11 cellular contexts compared by ENCODE assay signal in the genomic region with DNA sequence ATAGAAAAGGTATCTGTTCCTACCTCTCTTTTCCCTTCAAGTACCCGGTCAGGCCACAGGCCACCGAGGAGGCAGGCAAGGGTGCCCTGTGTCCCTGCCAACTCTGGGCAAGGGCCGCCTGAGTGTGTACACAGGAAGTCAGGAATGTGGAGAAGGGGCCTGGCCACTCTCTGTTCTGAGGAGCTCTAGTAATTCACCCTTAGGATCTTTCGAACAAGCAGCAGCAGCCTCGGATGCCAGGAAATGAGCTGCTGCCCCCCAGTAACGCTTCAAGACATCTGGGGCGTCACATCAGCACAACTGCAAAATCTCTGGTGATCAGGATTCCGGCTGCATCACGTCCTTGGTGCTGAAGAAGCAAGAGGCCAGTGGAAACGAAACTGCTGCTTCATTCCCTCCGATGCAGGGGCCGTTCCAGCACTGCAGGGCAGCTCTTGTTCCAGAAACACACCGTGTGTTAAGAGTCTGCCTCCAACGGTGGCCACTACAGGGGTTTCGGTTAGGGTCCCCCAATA. TPM values are rescaled to one million over a fixed set of nuclear protein-coding genes. Genes with fewer than 3 reads are reported as not detected.
DNase-seq lines count a peak whose midpoint lies in the region; ATAC-seq and TF ChIP-seq lines count a peak whose summit lies in the region.
"Had no signal": no experiment of that assay in that cellular context is flagged by ENCODE, and none has a peak within 500 bp of the region (broad histone marks: within the 10 kb centered on the region; RNA-seq: fewer than 3 reads in every experiment).

No MANE protein-coding gene starts in this region.

- intact Hi-C loops in Panc1 (cut with micrococcal nuclease; ENCODE audit: unreplicated experiment) = loop anchor here (5.0 kb wide), 1 partner anchor 102 kb away; no protein-coding TSS in a partner anchor

- peak overlapping the region; percentile 77 for H3K27ac ChIP-seq in Panc1 (ENCODE audit: low read length)
- peak overlapping the region; percentile 24 for H3K27ac ChIP-seq in osteoblast (ENCODE audit: low read depth, low read length)
- H3K27ac ChIP-seq: SJSA1 had no signal

- no peaks in the 10 kb centered on the region for H3K79me2 ChIP-seq in osteoblast (ENCODE audit: insufficient read depth, low read length)

- H3K4me3 ChIP-seq in Panc1 (ENCODE audit: low read depth in 2 of 2, low read length in 2 of 2) = peak overlapping the region; percentile 66 to 67
- H3K4me3 ChIP-seq in foreskin fibroblast (ENCODE audit: low read depth in 1 of 2, low read length in 2 of 2) = peak overlapping the region; percentile 30 to 39
- peak overlapping the region; percentile 69 for H3K4me3 ChIP-seq in osteoblast (ENCODE audit: insufficient read depth, low read length)
- H3K4me3 ChIP-seq: SJSA1 had no signal

- CTCF ChIA-PET in Panc1 (lab: Charles Lee) = no interaction called here

- no TSS peak for BruUV-seq in Panc1 (replicated peaks; lab: Mats Ljungman, UMichigan)

- H2AFZ ChIP-seq in osteoblast (ENCODE audit: low read length) = peak overlapping the region; percentile 91

- peak overlapping the region; percentile 92 for H3K4me2 ChIP-seq in osteoblast (ENCODE audit: insufficient read depth, low read length)

- DNase-seq in Ammon's horn (ENCODE audit: low spot score) (peak; percentile 61), Panc1 (ENCODE audit: low read depth, low spot score) (no peak), foreskin fibroblast (peak; percentile 44 to 76), osteoblast (ENCODE audit: insufficient read length, low spot score, missing footprints) (peak; percentile 97), NOMO-1 treated with DMSO at 0.1 percent for 48 hours (lab: John Stamatoyannopoulos, UW; ENCODE audit: unreplicated experiment) (no peak), NCI-H226 (no peak), ecto neural progenitor cell (ENCODE audit: low spot score) (no peak)
- DNase-seq: central memory CD4-positive, alpha-beta T cell; GF-D8 had no signal

- H3K9me3 ChIP-seq in Panc1 (ENCODE audit: control insufficient read depth, insufficient read depth, low read depth, low read length) = no peaks in the 10 kb centered on the region
- no peaks in the 10 kb centered on the region for H3K9me3 ChIP-seq in osteoblast (ENCODE audit: low read depth, low read length)

- H3K27me3 ChIP-seq in Panc1 (ENCODE audit: control insufficient read depth, insufficient read depth, low read length) (no peaks in the 10 kb centered on the region), osteoblast (ENCODE audit: insufficient read depth, low read length) (no peaks in the 10 kb centered on the region)

- ATAC-seq in Panc1 (peak; percentile 75), GM21367 (IDR thresholded peaks at IDR 0.05; ENCODE audit: unreplicated experiment) (no peak)

- H3K4me1 ChIP-seq in Panc1 (ENCODE audit: control insufficient read depth, insufficient read depth, low read length) = peaks cover 5% of the 10 kb centered on the region
- H3K4me1 ChIP-seq in osteoblast (ENCODE audit: insufficient read depth, low read length) = peaks cover 28% of the 10 kb centered on the region

- peaks cover 3% of the 10 kb centered on the region for H4K20me1 ChIP-seq in osteoblast (ENCODE audit: insufficient read depth, low read length)

- TF ChIP-seq CTCF in Panc1 (IDR thresholded peaks at IDR 0.05) (no peak), foreskin fibroblast (IDR thresholded peaks at IDR 0.05; ENCODE audit: low read depth, low read length) (no peak), osteoblast (IDR thresholded peaks at IDR 0.05; ENCODE audit: extremely low read depth, low read depth, low read length) (no peak)

- POLR2A ChIA-PET in Panc1 (lab: Charles Lee) = interaction anchor here (0.6 kb wide), 1 partner anchor 23 kb away, joined by 3 read pairs; no protein-coding TSS in a partner anchor

- H3K36me3 ChIP-seq in Panc1 (ENCODE audit: control insufficient read depth, insufficient read depth, low read length) (no peaks in the 10 kb centered on the region; the same call in 1 of the 2 replicates), osteoblast (ENCODE audit: insufficient read depth, low read length) (no peaks in the 10 kb centered on the region)
- H3K36me3 ChIP-seq: SJSA1 had no signal

- in situ Hi-C loops in Panc1 (cut with HindIII; ENCODE audit: low pct_unique_long_range_greater_than_20kb, low sequenced_read_pairs) = no loop called here

RNA-seq across cellular contexts. Expression of gene RAB20, which starts 2.0 kb away (rescaled TPM):
- total RNA-seq in Panc1 (2021; ENCODE audit: unreplicated experiment) (7.9 TPM), osteoblast (3.6 and 3.8 TPM in 2 replicates)
- polyA plus RNA-seq in Panc1 (2012; ENCODE audit: insufficient read length) = 7.8 TPM

RNA-seq across cellular contexts. Expression of gene NAXD, which starts 55.9 kb away (rescaled TPM):
- total RNA-seq in Panc1 (2021; ENCODE audit: unreplicated experiment) (15.1 TPM), osteoblast (13.8 and 15.9 TPM in 2 replicates)
- polyA plus RNA-seq in Panc1 (2012; ENCODE audit: insufficient read length) = 13.7 TPM

Comparison
In these comparisons a context has a peak if more than half of its experiments do, and no peak if none do; other contexts are left out.
1. DNase-seq: peak in Ammon's horn (single experiment), foreskin fibroblast (2 of 2) and osteoblast (single experiment); none in Panc1 (single experiment), NOMO-1 treated with DMSO at 0.1 percent for 48 hours (single experiment), NCI-H226 (single experiment) and ecto neural progenitor cell (single experiment).
2. Peak in every context shown above with its lines, with median percentiles within 50 percentile points of each other: H3K4me3 ChIP-seq.